8 cellular contexts compared by ENCODE assay signal in genomic region chr10:115171392-115171960, GRCh38.
DNase-seq lines count a peak whose midpoint lies in the region; ATAC-seq and TF ChIP-seq lines count a peak whose summit lies in the region.

No MANE protein-coding gene starts in this region.

- peaks cover 6% of the 10 kb centered on the region for H3K4me1 Mint-ChIP-seq in nephron progenitor cell
- no peaks in the 10 kb centered on the region for H3K4me1 Mint-ChIP-seq in activated CD4-positive, alpha-beta memory T cell treated with anti-CD3 and anti-CD28 coated beads for 36 hours (ENCODE audit: low read depth)

- DNase-seq in ELR (ENCODE audit: low read depth) (peak; percentile 48), Kasumi-1 (lab: John Stamatoyannopoulos, UW) (peak; percentile 57 to 73), T47D (ENCODE audit: low read depth in 1 of 2, low spot score in 1 of 2) (peak; percentile 1 to 4), nephron progenitor cell (no peak), mucosa of descending colon (no peak)
- no peak for DNase-seq in stimulated activated CD4-positive, alpha-beta T cell treated with anti-CD3 and anti-CD28 coated beads, Interleukin-4, amount 100 ng/mL, for 4 hours
- no peak for DNase-seq in activated CD4-positive, alpha-beta memory T cell treated with anti-CD3 and anti-CD28 coated beads for 36 hours

- H3K9me3 ChIP-seq in mucosa of descending colon, result no peaks in the 10 kb centered on the region

- no peak for ATAC-seq in mucosa of descending colon
- no peak for ATAC-seq in HG03342 (IDR thresholded peaks at IDR 0.05; ENCODE audit: unreplicated experiment)

- no peaks in the 10 kb centered on the region for H3K36me3 ChIP-seq in mucosa of descending colon (ENCODE audit: low read depth)

- no peak overlapping the region for H3K4me3 ChIP-seq in mucosa of descending colon

- intact Hi-C loops in activated CD4-positive, alpha-beta memory T cell treated with anti-CD3 and anti-CD28 coated beads for 36 hours (cut with micrococcal nuclease), result loop anchor here (1.0 to 5.0 kb wide), 3 partner anchors 246 to 1215 kb away; no protein-coding TSS in a partner anchor
- intact Hi-C loops in mucosa of descending colon (cut with DNase I, micrococcal nuclease), result no loop called here

- POLR2A ChIA-PET in activated CD4-positive, alpha-beta memory T cell treated with anti-CD3 and anti-CD28 coated beads for 36 hours (lab: Charles Lee), result no interaction called here

- H3K27ac Mint-ChIP-seq in nephron progenitor cell, result no peak overlapping the region
- H3K27ac Mint-ChIP-seq in activated CD4-positive, alpha-beta memory T cell treated with anti-CD3 and anti-CD28 coated beads for 36 hours, result no peak overlapping the region

- in situ Hi-C loops in T47D (cut with HindIII; ENCODE audit: low pct_unique_long_range_greater_than_20kb, low sequenced_read_pairs), result no loop called here

- H3K36me3 Mint-ChIP-seq in nephron progenitor cell (ENCODE audit: low read depth), result peaks cover 23% of the 10 kb centered on the region
- H3K36me3 Mint-ChIP-seq in activated CD4-positive, alpha-beta memory T cell treated with anti-CD3 and anti-CD28 coated beads for 36 hours, result no peaks in the 10 kb centered on the region

- no peaks in the 10 kb centered on the region for H3K4me1 ChIP-seq in mucosa of descending colon (ENCODE audit: low read depth)

- H3K27me3 Mint-ChIP-seq in nephron progenitor cell (ENCODE audit: low read depth, poor library complexity), result no peaks in the 10 kb centered on the region
- no peaks in the 10 kb centered on the region for H3K27me3 Mint-ChIP-seq in activated CD4-positive, alpha-beta memory T cell treated with anti-CD3 and anti-CD28 coated beads for 36 hours

- CTCF ChIA-PET in activated CD4-positive, alpha-beta memory T cell treated with anti-CD3 and anti-CD28 coated beads for 36 hours (lab: Charles Lee), result interaction anchor here (1.6 kb wide), 1 partner anchor 1214 kb away, joined by 10 read pairs; no protein-coding TSS in a partner anchor

- TF ChIP-seq CTCF in nephron progenitor cell (IDR thresholded peaks at IDR 0.05), result peak; percentile 59
- TF ChIP-seq CTCF in mucosa of descending colon (IDR thresholded peaks at IDR 0.05), result no peak

- H3K9me3 Mint-ChIP-seq in nephron progenitor cell, result peaks cover under 1% of the 10 kb centered on the region
- H3K9me3 Mint-ChIP-seq in activated CD4-positive, alpha-beta memory T cell treated with anti-CD3 and anti-CD28 coated beads for 36 hours, result no peaks in the 10 kb centered on the region

- H3K4me3 Mint-ChIP-seq in nephron progenitor cell, result no peak overlapping the region
- H3K4me3 Mint-ChIP-seq in activated CD4-positive, alpha-beta memory T cell treated with anti-CD3 and anti-CD28 coated beads for 36 hours, result no peak overlapping the region

Comparison
In these comparisons a context has a peak if more than half of its experiments do, and no peak if none do; other contexts are left out.
1. DNase-seq: peak in ELR (single experiment), Kasumi-1 (2 of 2) and T47D (2 of 2); none in nephron progenitor cell (single experiment), stimulated activated CD4-positive, alpha-beta T cell treated with anti-CD3 and anti-CD28 coated beads, Interleukin-4, amount 100 ng/mL, for 4 hours (0 of 2), activated CD4-positive, alpha-beta memory T cell treated with anti-CD3 and anti-CD28 coated beads for 36 hours (single experiment) and mucosa of descending colon (0 of 3).